ENCODE assay signal across 19 cellular contexts in the genomic region with DNA sequence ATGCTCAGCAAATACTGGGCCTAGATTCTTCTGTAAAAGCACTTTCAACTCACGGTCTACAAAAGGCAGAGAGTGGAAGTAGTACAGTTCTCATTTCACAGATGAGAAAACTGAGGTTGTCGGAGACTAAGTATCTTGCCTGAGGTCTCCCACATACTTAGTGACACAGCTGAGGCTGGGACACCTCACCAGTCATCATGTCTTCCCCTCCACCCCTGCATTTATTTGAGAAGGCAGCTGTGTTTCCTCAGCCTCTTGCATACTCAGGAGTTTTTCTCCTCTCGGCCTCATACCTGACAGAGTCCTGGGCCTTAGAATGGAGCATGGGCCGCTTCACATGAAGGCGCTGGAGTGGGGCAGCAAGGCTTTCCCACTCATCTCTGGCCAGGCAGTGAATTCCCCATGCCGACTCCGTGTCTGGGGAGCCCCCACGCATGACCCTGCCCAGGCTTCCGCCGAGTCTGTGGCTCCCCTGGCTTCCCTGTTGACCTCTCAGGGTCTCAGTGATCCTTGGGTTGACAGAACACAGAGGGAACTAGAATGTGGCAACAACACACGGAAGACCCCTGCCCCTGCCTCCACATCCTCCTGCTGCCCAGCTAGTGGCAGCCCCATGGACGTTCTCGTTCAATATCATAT.
"Had no signal": no experiment of that assay in that cellular context is flagged by ENCODE, and none has a peak within 500 bp of the region (broad histone marks: within the 10 kb centered on the region; RNA-seq: fewer than 3 reads in every experiment).

No MANE protein-coding gene starts in this region.

- ATAC-seq: gastroesophageal sphincter; left colon; left ventricle myocardium superior; naive thymus-derived CD4-positive, alpha-beta T cell; right cardiac atrium; stimulated activated memory B cell treated with anti-CD40 and anti-IgM and Interleukin-4, amounts not matched to agents 10 μg/mL and 1 μg/mL and 100 μg/mL, for 72 hours had no signal

- H3K36me3 ChIP-seq: esophagus squamous epithelium, gastroesophageal sphincter, tibial artery, upper lobe of left lung, uterus had no signal

- H3K27ac Mint-ChIP-seq: dendritic cell treated with granulocyte-macrophage colony-stimulating factor and Interleukin-4, amounts not matched to agents 40 ng/mL and 50 ng/mL, for 4 days; nephron progenitor cell; stimulated activated memory B cell treated with anti-CD40 and anti-IgM and Interleukin-4, amounts not matched to agents 10 μg/mL and 1 μg/mL and 100 μg/mL, for 72 hours; stimulated activated naive CD8-positive, alpha-beta T cell treated with anti-CD3 and anti-CD28 coated beads, Interleukin-15, Interleukin-2, amounts not matched to agents 100 ng/mL and 50 ng/mL, for 24 hours had no signal

- H3K27ac ChIP-seq: esophagus squamous epithelium, gastroesophageal sphincter, hepatocyte, tibial artery, upper lobe of left lung, uterus had no signal

- H3K4me3 ChIP-seq: esophagus squamous epithelium, gastroesophageal sphincter, hepatocyte, lung, smooth muscle cell, tibial artery, upper lobe of left lung, uterus had no signal

- DNase-seq: esophagus squamous epithelium; foreskin fibroblast; left colon; left ventricle myocardium superior; naive thymus-derived CD4-positive, alpha-beta T cell; nephron progenitor cell; right cardiac atrium; stimulated activated CD4-positive, alpha-beta T cell treated with anti-CD3 and anti-CD28 coated beads, Interleukin-4, amount 100 ng/mL, for 1 hour; stimulated activated CD8-positive, alpha-beta memory T cell treated with anti-CD3 and anti-CD28 coated beads, Interleukin-4, amount 100 ng/mL, for 48 hours; tibial artery; uterus had no signal

- H3K9me3 Mint-ChIP-seq: dendritic cell treated with granulocyte-macrophage colony-stimulating factor and Interleukin-4, amounts not matched to agents 40 ng/mL and 50 ng/mL, for 4 days; naive thymus-derived CD4-positive, alpha-beta T cell; nephron progenitor cell; stimulated activated naive CD8-positive, alpha-beta T cell treated with anti-CD3 and anti-CD28 coated beads, Interleukin-15, Interleukin-2, amounts not matched to agents 100 ng/mL and 50 ng/mL, for 24 hours had no signal

- H3K27me3 ChIP-seq: upper lobe of left lung, uterus had no signal

- H3K4me1 ChIP-seq: esophagus squamous epithelium, gastroesophageal sphincter, tibial artery, upper lobe of left lung, uterus had no signal

- H3K36me3 Mint-ChIP-seq: naive thymus-derived CD4-positive, alpha-beta T cell; stimulated activated memory B cell treated with anti-CD40 and anti-IgM and Interleukin-4, amounts not matched to agents 10 μg/mL and 1 μg/mL and 100 μg/mL, for 72 hours had no signal

- H3K9me3 ChIP-seq: esophagus squamous epithelium, gastroesophageal sphincter, tibial artery, upper lobe of left lung, uterus had no signal

- H3K4me3 Mint-ChIP-seq: dendritic cell treated with granulocyte-macrophage colony-stimulating factor and Interleukin-4, amounts not matched to agents 40 ng/mL and 50 ng/mL, for 4 days; naive thymus-derived CD4-positive, alpha-beta T cell; nephron progenitor cell; stimulated activated memory B cell treated with anti-CD40 and anti-IgM and Interleukin-4, amounts not matched to agents 10 μg/mL and 1 μg/mL and 100 μg/mL, for 72 hours; stimulated activated naive CD8-positive, alpha-beta T cell treated with anti-CD3 and anti-CD28 coated beads, Interleukin-15, Interleukin-2, amounts not matched to agents 100 ng/mL and 50 ng/mL, for 24 hours had no signal

- H3K27me3 Mint-ChIP-seq: stimulated activated naive CD8-positive, alpha-beta T cell treated with anti-CD3 and anti-CD28 coated beads, Interleukin-15, Interleukin-2, amounts not matched to agents 100 ng/mL and 50 ng/mL, for 24 hours had no signal
